ENCODE assay signal across 13 cellular contexts in genomic region chr3:33664195-33664594, GRCh38. TPM values are rescaled to one million over a fixed set of nuclear protein-coding genes. Genes with fewer than 3 reads are reported as not detected.
DNase-seq lines count a peak whose midpoint lies in the region; ATAC-seq and TF ChIP-seq lines count a peak whose summit lies in the region.
"Had no signal": no experiment of that assay in that cellular context is flagged by ENCODE, and none has a peak within 500 bp of the region (broad histone marks: within the 10 kb centered on the region; RNA-seq: fewer than 3 reads in every experiment).

No MANE protein-coding gene starts in this region.

- peak; percentile 40 for ATAC-seq in activated naive CD8-positive, alpha-beta T cell treated with anti-CD3 and anti-CD28 coated beads, Interleukin-2, amount 50 U/mL, for 24 hours
- ATAC-seq in upper lobe of right lung (peak; percentile 71), left ventricle myocardium superior (no peak)

- H3K4me3 ChIP-seq in upper lobe of right lung = no peak overlapping the region

- H3K4me3 Mint-ChIP-seq in activated naive CD8-positive, alpha-beta T cell treated with anti-CD3 and anti-CD28 coated beads, Interleukin-2, amount 50 U/mL, for 24 hours = no peak overlapping the region
- no peak overlapping the region for H3K4me3 Mint-ChIP-seq in activated naive CD8-positive, alpha-beta T cell treated with anti-CD3 and anti-CD28 coated beads for 36 hours

- no peak for DNase-seq in activated naive CD8-positive, alpha-beta T cell treated with anti-CD3 and anti-CD28 coated beads, Interleukin-2, amount 50 U/mL, for 24 hours
- DNase-seq in activated naive CD8-positive, alpha-beta T cell treated with anti-CD3 and anti-CD28 coated beads for 36 hours = no peak
- DNase-seq in RKO (ENCODE audit: low spot score) (peak; percentile 54), epithelial cell of prostate (ENCODE audit: low read depth, low spot score) (peak; percentile 14), upper lobe of right lung (no peak), islet precursor cell (no peak), NCI-H2029 treated with DMSO at 0.1 percent for 48 hours (lab: John Stamatoyannopoulos, UW) (no peak), left ventricle myocardium superior (no peak)
- DNase-seq: ACHN; activated CD4-positive, alpha-beta T cell treated with anti-CD3 and anti-CD28 coated beads, Interleukin-2, amount 50 U/mL, for 4 hours; anterior cingulate cortex; head of caudate nucleus; SHP77 treated with DMSO at 0.1 percent for 48 hours had no signal

- no peaks in the 10 kb centered on the region for H3K27me3 Mint-ChIP-seq in activated naive CD8-positive, alpha-beta T cell treated with anti-CD3 and anti-CD28 coated beads, Interleukin-2, amount 50 U/mL, for 24 hours
- H3K27me3 Mint-ChIP-seq in activated naive CD8-positive, alpha-beta T cell treated with anti-CD3 and anti-CD28 coated beads for 36 hours = no peaks in the 10 kb centered on the region

- no peaks in the 10 kb centered on the region for H3K9me3 Mint-ChIP-seq in activated naive CD8-positive, alpha-beta T cell treated with anti-CD3 and anti-CD28 coated beads, Interleukin-2, amount 50 U/mL, for 24 hours
- no peaks in the 10 kb centered on the region for H3K9me3 Mint-ChIP-seq in activated naive CD8-positive, alpha-beta T cell treated with anti-CD3 and anti-CD28 coated beads for 36 hours

- H3K4me1 ChIP-seq in upper lobe of right lung = peaks cover 11% of the 10 kb centered on the region

- peaks cover 18% of the 10 kb centered on the region for H3K4me1 Mint-ChIP-seq in activated naive CD8-positive, alpha-beta T cell treated with anti-CD3 and anti-CD28 coated beads, Interleukin-2, amount 50 U/mL, for 24 hours
- H3K4me1 Mint-ChIP-seq in activated naive CD8-positive, alpha-beta T cell treated with anti-CD3 and anti-CD28 coated beads for 36 hours = peaks cover 18% of the 10 kb centered on the region

- intact Hi-C loops in upper lobe of right lung (cut with DNase I) = no loop called here
- intact Hi-C loops in left ventricle myocardium superior (cut with micrococcal nuclease) = no loop called here

- H3K27ac Mint-ChIP-seq in activated naive CD8-positive, alpha-beta T cell treated with anti-CD3 and anti-CD28 coated beads, Interleukin-2, amount 50 U/mL, for 24 hours = no peak overlapping the region
- no peak overlapping the region for H3K27ac Mint-ChIP-seq in activated naive CD8-positive, alpha-beta T cell treated with anti-CD3 and anti-CD28 coated beads for 36 hours

- H3K36me3 Mint-ChIP-seq in activated naive CD8-positive, alpha-beta T cell treated with anti-CD3 and anti-CD28 coated beads, Interleukin-2, amount 50 U/mL, for 24 hours (ENCODE audit: low read depth) = peaks cover 18% of the 10 kb centered on the region
- H3K36me3 Mint-ChIP-seq in activated naive CD8-positive, alpha-beta T cell treated with anti-CD3 and anti-CD28 coated beads for 36 hours = peaks cover 13% of the 10 kb centered on the region

- H3K9me3 ChIP-seq in upper lobe of right lung = no peaks in the 10 kb centered on the region

- H3K27ac ChIP-seq in epithelial cell of prostate (peak overlapping the region; percentile 33), upper lobe of right lung (no peak overlapping the region)

- no peak for TF ChIP-seq CTCF in upper lobe of right lung (IDR thresholded peaks at IDR 0.05)

- H3K27me3 ChIP-seq in upper lobe of right lung = no peaks in the 10 kb centered on the region

- H3K36me3 ChIP-seq in upper lobe of right lung = no peaks in the 10 kb centered on the region

RNA-seq across cellular contexts. Expression of gene CLASP2, which starts 53.9 kb away (rescaled TPM):
- 10 to 100 TPM; 41.2 to 44.2 TPM for total RNA-seq in activated naive CD8-positive, alpha-beta T cell treated with anti-CD3 and anti-CD28 coated beads for 36 hours
- total RNA-seq in upper lobe of right lung (64.0 TPM), left ventricle myocardium superior (88.1 TPM)

Comparison
In these comparisons a context has a peak if more than half of its experiments do, and no peak if none do; other contexts are left out.
1. DNase-seq: peak in RKO (single experiment) and epithelial cell of prostate (single experiment); none in activated naive CD8-positive, alpha-beta T cell treated with anti-CD3 and anti-CD28 coated beads, Interleukin-2, amount 50 U/mL, for 24 hours (single experiment), activated naive CD8-positive, alpha-beta T cell treated with anti-CD3 and anti-CD28 coated beads for 36 hours (single experiment), upper lobe of right lung (single experiment), islet precursor cell (single experiment), NCI-H2029 treated with DMSO at 0.1 percent for 48 hours (single experiment) and left ventricle myocardium superior (single experiment).